26 cellular contexts compared by ENCODE assay signal in genomic region chr4:158758142-158758541, GRCh38.
"Had no signal": no experiment of that assay in that cellular context is flagged by ENCODE, and none has a peak within 500 bp of the region (broad histone marks: within the 10 kb centered on the region; RNA-seq: fewer than 3 reads in every experiment).

No MANE protein-coding gene starts in this region.

- H3K4me3 ChIP-seq: gastrocnemius medialis, ovary, prostate gland, right atrium auricular region, thyroid gland, upper lobe of right lung had no signal

- H3K4me1 ChIP-seq: gastrocnemius medialis, prostate gland, right atrium auricular region, upper lobe of right lung had no signal

- FAIRE-seq: TTC549 had no signal

- H3K9me3 ChIP-seq: gastrocnemius medialis, neutrophil, ovary, prostate gland, right atrium auricular region, thyroid gland, upper lobe of right lung had no signal

- DNase-seq: activated CD4-positive, alpha-beta T cell treated with anti-CD3 and anti-CD28 coated beads for 1 hour; activated CD8-positive, alpha-beta memory T cell treated with anti-CD3 and anti-CD28 coated beads for 24 hours; activated CD8-positive, alpha-beta memory T cell treated with anti-CD3 and anti-CD28 coated beads, Interleukin-2, amount 50 U/mL, for 4 hours; activated naive CD4-positive, alpha-beta T cell; activated T-cell treated with anti-CD3 and anti-CD28 coated beads, Interleukin-2, amount 50 U/mL, for 4 hours; amniotic stem cell; cerebellar nuclear complex; cortex of kidney; gastrocnemius medialis; hippocampal formation; left ventricle myocardium superior; mammary epithelial cell; natural killer cell; ovary; stimulated activated CD4-positive, alpha-beta T cell treated with anti-CD3 and anti-CD28 coated beads, Interleukin-12 subunit alpha, Interleukin-12 subunit beta, amount 100 ng/mL, for 4 hours; stimulated activated CD4-positive, alpha-beta T cell treated with anti-CD3 and anti-CD28 coated beads, Interleukin-1b, Interleukin-23, amount 100 ng/mL, for 48 hours; substantia nigra; T-helper 1 cell; thyroid gland; upper lobe of right lung; WERI-Rb-1 had no signal

- ATAC-seq: activated T-cell treated with anti-CD3 and anti-CD28 coated beads, Interleukin-2, amount 50 U/mL, for 4 hours; gastrocnemius medialis; left ventricle myocardium superior; natural killer cell; upper lobe of right lung had no signal

- H3K36me3 ChIP-seq: gastrocnemius medialis, neutrophil, ovary, prostate gland, right atrium auricular region, thyroid gland, upper lobe of right lung, WERI-Rb-1 had no signal

- H3K27ac ChIP-seq: epithelial cell of prostate, gastrocnemius medialis, neutrophil, ovary, prostate gland, right atrium auricular region, upper lobe of right lung, WERI-Rb-1 had no signal

- H3K27me3 ChIP-seq: gastrocnemius medialis, neutrophil, ovary, right atrium auricular region, thyroid gland, upper lobe of right lung had no signal
